In genomic region chr20:45935416-45936046, GRCh38 we compare ENCODE assay signal across 1 cellular context.
TF ChIP-seq lines count a peak whose summit lies in the region.

No MANE protein-coding gene starts in this region.

TF ChIP-seq in K562, 482 proteins besides CTCF, POLR2A, EP300 and RAD21 (continued from another document):
- TF ChIP-seq, protein P1, sequence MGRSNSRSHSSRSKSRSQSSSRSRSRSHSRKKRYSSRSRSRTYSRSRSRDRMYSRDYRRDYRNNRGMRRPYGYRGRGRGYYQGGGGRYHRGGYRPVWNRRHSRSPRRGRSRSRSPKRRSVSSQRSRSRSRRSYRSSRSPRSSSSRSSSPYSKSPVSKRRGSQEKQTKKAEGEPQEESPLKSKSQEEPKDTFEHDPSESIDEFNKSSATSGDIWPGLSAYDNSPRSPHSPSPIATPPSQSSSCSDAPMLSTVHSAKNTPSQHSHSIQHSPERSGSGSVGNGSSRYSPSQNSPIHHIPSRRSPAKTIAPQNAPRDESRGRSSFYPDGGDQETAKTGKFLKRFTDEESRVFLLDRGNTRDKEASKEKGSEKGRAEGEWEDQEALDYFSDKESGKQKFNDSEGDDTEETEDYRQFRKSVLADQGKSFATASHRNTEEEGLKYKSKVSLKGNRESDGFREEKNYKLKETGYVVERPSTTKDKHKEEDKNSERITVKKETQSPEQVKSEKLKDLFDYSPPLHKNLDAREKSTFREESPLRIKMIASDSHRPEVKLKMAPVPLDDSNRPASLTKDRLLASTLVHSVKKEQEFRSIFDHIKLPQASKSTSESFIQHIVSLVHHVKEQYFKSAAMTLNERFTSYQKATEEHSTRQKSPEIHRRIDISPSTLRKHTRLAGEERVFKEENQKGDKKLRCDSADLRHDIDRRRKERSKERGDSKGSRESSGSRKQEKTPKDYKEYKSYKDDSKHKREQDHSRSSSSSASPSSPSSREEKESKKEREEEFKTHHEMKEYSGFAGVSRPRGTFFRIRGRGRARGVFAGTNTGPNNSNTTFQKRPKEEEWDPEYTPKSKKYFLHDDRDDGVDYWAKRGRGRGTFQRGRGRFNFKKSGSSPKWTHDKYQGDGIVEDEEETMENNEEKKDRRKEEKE (IDR thresholded peaks at IDR 0.05; ENCODE audit: borderline replicate concordance in 1 of 2, control insufficient read depth in 1 of 2, low read depth in 2 of 2, low read length in 1 of 2): 0 out of 4 replicates have a peak, but pooled peaks of 1 of the 2 experiments have one; percentile 83
- TF ChIP-seq ZNF354B (CRISPR knock-in tag; IDR thresholded peaks at IDR 0.05) (no peak), MTA1 (IDR thresholded peaks at IDR 0.05; ENCODE audit: borderline replicate concordance) (no peak), ZNF764 (CRISPR knock-in tag; IDR thresholded peaks at IDR 0.05; ENCODE audit: low read depth) (no peak), RCOR1 (IDR thresholded peaks at IDR 0.05; ENCODE audit: borderline replicate concordance in 1 of 2, low read depth in 2 of 2, low read length in 2 of 2) (peak; percentile 98 to 100), ZSCAN32 (CRISPR knock-in tag; IDR thresholded peaks at IDR 0.05) (no peak; the same call in 1 of the 2 replicates), GATAD2A (IDR thresholded peaks at IDR 0.05) (no peak), HEY1 (CRISPR knock-in tag; IDR thresholded peaks at IDR 0.05; ENCODE audit: borderline replicate concordance) (peak; percentile 55; the same call in 1 of the 2 replicates)
- TF ChIP-seq, protein P2, sequence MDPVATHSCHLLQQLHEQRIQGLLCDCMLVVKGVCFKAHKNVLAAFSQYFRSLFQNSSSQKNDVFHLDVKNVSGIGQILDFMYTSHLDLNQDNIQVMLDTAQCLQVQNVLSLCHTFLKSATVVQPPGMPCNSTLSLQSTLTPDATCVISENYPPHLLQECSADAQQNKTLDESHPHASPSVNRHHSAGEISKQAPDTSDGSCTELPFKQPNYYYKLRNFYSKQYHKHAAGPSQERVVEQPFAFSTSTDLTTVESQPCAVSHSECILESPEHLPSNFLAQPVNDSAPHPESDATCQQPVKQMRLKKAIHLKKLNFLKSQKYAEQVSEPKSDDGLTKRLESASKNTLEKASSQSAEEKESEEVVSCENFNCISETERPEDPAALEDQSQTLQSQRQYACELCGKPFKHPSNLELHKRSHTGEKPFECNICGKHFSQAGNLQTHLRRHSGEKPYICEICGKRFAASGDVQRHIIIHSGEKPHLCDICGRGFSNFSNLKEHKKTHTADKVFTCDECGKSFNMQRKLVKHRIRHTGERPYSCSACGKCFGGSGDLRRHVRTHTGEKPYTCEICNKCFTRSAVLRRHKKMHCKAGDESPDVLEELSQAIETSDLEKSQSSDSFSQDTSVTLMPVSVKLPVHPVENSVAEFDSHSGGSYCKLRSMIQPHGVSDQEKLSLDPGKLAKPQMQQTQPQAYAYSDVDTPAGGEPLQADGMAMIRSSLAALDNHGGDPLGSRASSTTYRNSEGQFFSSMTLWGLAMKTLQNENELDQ (CRISPR knock-in tag; IDR thresholded peaks at IDR 0.05; ENCODE audit: borderline replicate concordance): no peak
